1 cellular context compared by ENCODE assay signal in genomic region chr11:66282468-66283455, GRCh38.
TF ChIP-seq lines count a peak whose summit lies in the region.

No MANE protein-coding gene starts in this region.

TF ChIP-seq in HepG2, 621 proteins besides CTCF, POLR2A, EP300 and RAD21 (continued from another document and continues in another):
- TF ChIP-seq DZIP1 (CRISPR knock-in tag; IDR thresholded peaks at IDR 0.05): no peak
- peak; percentile 76; the same call in 1 of the 2 replicates for TF ChIP-seq ZNF782 (CRISPR knock-in tag; IDR thresholded peaks at IDR 0.05; ENCODE audit: borderline replicate concordance)
- no peak for TF ChIP-seq ZNF333 (CRISPR knock-in tag; IDR thresholded peaks at IDR 0.05; ENCODE audit: borderline replicate concordance)
- TF ChIP-seq ZNF670 (CRISPR knock-in tag; IDR thresholded peaks at IDR 0.05; ENCODE audit: borderline replicate concordance): no peak
- no peak for TF ChIP-seq TARDBP (CRISPR knock-in tag; IDR thresholded peaks at IDR 0.05)
- TF ChIP-seq DMAP1 (CRISPR knock-in tag; IDR thresholded peaks at IDR 0.05): no peak
- no peak for TF ChIP-seq ZSCAN29 (CRISPR knock-in tag; conservative IDR thresholded peaks at IDR 0.05)
- no peak for TF ChIP-seq ZNF460 (CRISPR knock-in tag; IDR thresholded peaks at IDR 0.05; ENCODE audit: borderline replicate concordance)
- no peak for TF ChIP-seq ZNF616 (CRISPR knock-in tag; IDR thresholded peaks at IDR 0.05; ENCODE audit: low read depth)
- no peak for TF ChIP-seq ZNF362 (CRISPR knock-in tag; IDR thresholded peaks at IDR 0.05; ENCODE audit: borderline replicate concordance)
- no peak for TF ChIP-seq MZF1 (CRISPR knock-in tag; IDR thresholded peaks at IDR 0.05; ENCODE audit: borderline replicate concordance)
- TF ChIP-seq ZNF609 (CRISPR knock-in tag; IDR thresholded peaks at IDR 0.05; ENCODE audit: borderline replicate concordance): no peak; the same call in 1 of the 2 replicates
- TF ChIP-seq ZFYVE20 (CRISPR knock-in tag; IDR thresholded peaks at IDR 0.05; ENCODE audit: borderline replicate concordance, low read depth): no peak
- peak; percentile 78 for TF ChIP-seq THAP11 (CRISPR knock-in tag; IDR thresholded peaks at IDR 0.05)
- TF ChIP-seq MAZ (IDR thresholded peaks at IDR 0.05; ENCODE audit: borderline replicate concordance, low read depth, low read length): peak; percentile 41; the same call in 1 of the 2 replicates
- no peak for TF ChIP-seq MAZ (CRISPR knock-in tag; IDR thresholded peaks at IDR 0.05; ENCODE audit: low read depth)
- TF ChIP-seq CBX5 (CRISPR knock-in tag; IDR thresholded peaks at IDR 0.05; ENCODE audit: borderline replicate concordance): 0 out of 2 replicates have a peak, but pooled peaks have one; percentile 32
- no peak for TF ChIP-seq SOX13 (IDR thresholded peaks at IDR 0.05)
- TF ChIP-seq SOX13 (CRISPR knock-in tag; conservative IDR thresholded peaks at IDR 0.05 in 1 of 2, IDR thresholded peaks at IDR 0.05 in 1 of 2): no peak
- 0 out of 2 replicates have a peak, but pooled peaks have one; percentile 33 for TF ChIP-seq SMAD1 (CRISPR knock-in tag; IDR thresholded peaks at IDR 0.05; ENCODE audit: borderline replicate concordance, low read depth)
- no peak for TF ChIP-seq ZNF30 (CRISPR knock-in tag; IDR thresholded peaks at IDR 0.05)
- 0 out of 2 replicates have a peak, but pooled peaks have one; percentile 60 for TF ChIP-seq ZSCAN9 (CRISPR knock-in tag; IDR thresholded peaks at IDR 0.05; ENCODE audit: borderline replicate concordance)
- no peak for TF ChIP-seq HHEX (CRISPR knock-in tag; IDR thresholded peaks at IDR 0.05)
- peak; percentile 52 for TF ChIP-seq TBL1XR1 (IDR thresholded peaks at IDR 0.05; ENCODE audit: borderline replicate concordance, low read length, partially characterized antibody)
- TF ChIP-seq ZFP41 (CRISPR knock-in tag; IDR thresholded peaks at IDR 0.05; ENCODE audit: borderline replicate concordance): no peak
- TF ChIP-seq AKNA (CRISPR knock-in tag; IDR thresholded peaks at IDR 0.05; ENCODE audit: borderline replicate concordance): no peak
- TF ChIP-seq HDAC6 (IDR thresholded peaks at IDR 0.05; ENCODE audit: low read depth, low read length): no peak
- TF ChIP-seq LRRFIP1 (CRISPR knock-in tag; conservative IDR thresholded peaks at IDR 0.05): no peak
- TF ChIP-seq ZNF646 (CRISPR knock-in tag; IDR thresholded peaks at IDR 0.05): no peak
- TF ChIP-seq E2F1 (CRISPR knock-in tag; IDR thresholded peaks at IDR 0.05): no peak
- peak; percentile 58 for TF ChIP-seq POLR2G (IDR thresholded peaks at IDR 0.05; ENCODE audit: low read depth, low read length)
- no peak for TF ChIP-seq ELF4 (CRISPR knock-in tag; IDR thresholded peaks at IDR 0.05; ENCODE audit: borderline replicate concordance)
- no peak for TF ChIP-seq ZNF44 (CRISPR knock-in tag; IDR thresholded peaks at IDR 0.05)
